10 cellular contexts compared by ENCODE assay signal in the genomic region with DNA sequence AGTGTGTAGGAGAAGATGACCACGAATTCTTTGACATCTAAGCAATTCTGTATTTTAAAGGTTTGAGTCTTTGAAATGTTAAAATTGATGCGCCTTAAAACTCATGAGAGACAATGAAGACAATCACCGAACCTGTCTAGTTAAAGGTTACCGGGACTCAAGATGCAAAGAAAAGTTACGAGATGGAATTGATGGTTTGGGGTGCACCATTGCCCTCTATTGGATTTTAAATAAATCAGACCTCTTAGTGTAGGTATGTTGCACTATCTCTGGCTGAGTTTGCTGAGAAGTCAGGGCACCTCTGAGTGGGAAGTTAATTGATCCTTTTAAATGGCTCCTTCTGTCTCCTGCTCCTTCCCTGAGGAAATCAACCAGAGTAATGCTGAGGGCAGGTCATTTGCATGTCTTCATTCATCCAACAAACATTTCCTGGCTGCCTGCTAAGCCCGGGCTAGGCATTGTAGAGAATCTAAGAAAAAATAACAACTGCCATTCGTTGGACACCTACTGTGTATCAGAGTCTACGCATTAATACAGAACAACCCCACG. TPM values are rescaled to one million over a fixed set of nuclear protein-coding genes. Genes with fewer than 3 reads are reported as not detected.
A peak's percentile ranks its signal among the peaks of the same experiment; 100 is the strongest.
DNase-seq lines count a peak whose midpoint lies in the region; ATAC-seq and TF ChIP-seq lines count a peak whose summit lies in the region.
"Had no signal": no experiment of that assay in that cellular context is flagged by ENCODE, and none has a peak within 500 bp of the region (broad histone marks: within the 10 kb centered on the region; RNA-seq: fewer than 3 reads in every experiment).

No MANE protein-coding gene starts in this region.

- CTCF ChIA-PET in CD8-positive, alpha-beta T cell (lab: Charles Lee) = interaction anchor here (1.4 to 4.6 kb wide), 5 partner anchors 15 to 84 kb away, joined by 4 to 50 read pairs (median 22); a partner anchor contains a TSS

- no peaks in the 10 kb centered on the region for H3K36me3 ChIP-seq in CD8-positive, alpha-beta T cell (ENCODE audit: insufficient read depth, low read length)
- H3K36me3 ChIP-seq in right lobe of liver = no peaks in the 10 kb centered on the region
- H3K36me3 ChIP-seq: ascending aorta, right atrium auricular region had no signal

- H3K9me3 ChIP-seq in CD8-positive, alpha-beta T cell (ENCODE audit: low read length) = no peaks in the 10 kb centered on the region
- H3K9me3 ChIP-seq in right lobe of liver = no peaks in the 10 kb centered on the region
- H3K9me3 ChIP-seq: ascending aorta, right atrium auricular region had no signal

- peak overlapping the region; percentile 22 for H3K27ac ChIP-seq in CD8-positive, alpha-beta T cell (ENCODE audit: low read depth, low read length)
- no peak overlapping the region for H3K27ac ChIP-seq in right lobe of liver
- H3K27ac ChIP-seq: ascending aorta, right atrium auricular region had no signal

- TF ChIP-seq POLR2A in NB4 (IDR thresholded peaks at IDR 0.05; ENCODE audit: extremely low read depth, insufficient read length) (no peak), right lobe of liver (IDR thresholded peaks at IDR 0.05) (no peak)

- H3K27me3 Mint-ChIP-seq in CD8-positive, alpha-beta T cell (ENCODE audit: low read depth) = no peaks in the 10 kb centered on the region

- H3K36me3 Mint-ChIP-seq in CD8-positive, alpha-beta T cell = peaks cover 38% of the 10 kb centered on the region

- peaks cover 98% of the 10 kb centered on the region for H3K4me1 ChIP-seq in CD8-positive, alpha-beta T cell (ENCODE audit: insufficient read depth, low read length)
- H3K4me1 ChIP-seq in right lobe of liver = no peaks in the 10 kb centered on the region
- H3K4me1 ChIP-seq: ascending aorta, right atrium auricular region had no signal

- no peak overlapping the region for H3K27ac Mint-ChIP-seq in CD8-positive, alpha-beta T cell

- intact Hi-C loops in CD8-positive, alpha-beta T cell (cut with DNase I, micrococcal nuclease) = loop anchor here (1.0 to 2.0 kb wide), 5 partner anchors 40 to 406 kb away; a partner anchor contains a TSS
- intact Hi-C loops in right lobe of liver (cut with DNase I) = no loop called here

- WGBS in right lobe of liver (ENCODE audit: insufficient coverage, low coverage, low lambda C conversion rate, missing lambda C conversion rate) = 68% methylated on average over 9 of the region's 9 CpGs

- H3K4me3 Mint-ChIP-seq in CD8-positive, alpha-beta T cell = peak overlapping the region; percentile 56

- POLR2A ChIA-PET in CD8-positive, alpha-beta T cell (lab: Charles Lee) = interaction anchor here (1.4 to 2.4 kb wide), 2 partner anchors 25 to 44 kb away, joined by 3 to 7 read pairs; no protein-coding TSS in a partner anchor

- H3K4me3 ChIP-seq in CD8-positive, alpha-beta T cell (ENCODE audit: low read depth, low read length) = peak overlapping the region; percentile 40
- H3K4me3 ChIP-seq in NB4 (ENCODE audit: low read depth, low read length) (no peak overlapping the region), epithelial cell of proximal tubule (ENCODE audit: low read depth, low read length) (no peak overlapping the region), right lobe of liver (no peak overlapping the region)
- H3K4me3 ChIP-seq: ascending aorta, right atrium auricular region had no signal

- DNase-seq in CD8-positive, alpha-beta T cell = no peak
- peak; percentile 6 for DNase-seq in NB4 (ENCODE audit: low read depth)
- no peak for DNase-seq in epithelial cell of proximal tubule (ENCODE audit: low read depth)
- DNase-seq in right lobe of liver = no peak

- ATAC-seq in CD8-positive, alpha-beta T cell = peak; percentile 49
- no peak for ATAC-seq in HG03520 (IDR thresholded peaks at IDR 0.05; ENCODE audit: unreplicated experiment)
- ATAC-seq in HG02938 (IDR thresholded peaks at IDR 0.05; ENCODE audit: unreplicated experiment) = no peak
- no peak for ATAC-seq in right lobe of liver

- peaks cover 92% of the 10 kb centered on the region for H3K4me1 Mint-ChIP-seq in CD8-positive, alpha-beta T cell (ENCODE audit: low read depth)

- peak; percentile 62 for TF ChIP-seq CTCF in CD8-positive, alpha-beta T cell (IDR thresholded peaks at IDR 0.05)
- TF ChIP-seq CTCF in NB4 (IDR thresholded peaks at IDR 0.05; ENCODE audit: low read depth, low read length) (no peak), epithelial cell of proximal tubule (conservative IDR thresholded peaks at IDR 0.05; ENCODE audit: low read depth, low read length) (peak; percentile 3), right lobe of liver (IDR thresholded peaks at IDR 0.05) (no peak)

- H3K9me3 Mint-ChIP-seq in CD8-positive, alpha-beta T cell = no peaks in the 10 kb centered on the region

- no peaks in the 10 kb centered on the region for H3K27me3 ChIP-seq in CD8-positive, alpha-beta T cell (ENCODE audit: insufficient read depth, low read length)
- no peaks in the 10 kb centered on the region for H3K27me3 ChIP-seq in right lobe of liver
- H3K27me3 ChIP-seq: ascending aorta, right atrium auricular region had no signal

RNA-seq across cellular contexts. Expression of a gene that starts 19.4 kb away (rescaled TPM):
- total RNA-seq in CD8-positive, alpha-beta T cell = 10 to 100 TPM in 1 of 2 experiments, 1 to 10 TPM in 1; 9.0 to 12.0 TPM
- not detected in 2 replicates for total RNA-seq in epithelial cell of proximal tubule
- total RNA-seq in right lobe of liver = under 1 TPM in 1 of 6 experiments, not detected in 5; 0.20 TPM
- total RNA-seq: ascending aorta, fibroblast of lung, right atrium auricular region had no signal

RNA-seq across cellular contexts. Expression of a gene that starts 39.9 kb away (rescaled TPM):
- 100 to 1,000 TPM; 105 TPM for total RNA-seq in CD8-positive, alpha-beta T cell
- total RNA-seq in epithelial cell of proximal tubule = 0.14 TPM in 1 of 2 replicates, not detected in the other
- 1 to 10 TPM in 1 of 6 experiments, under 1 TPM in 5; 0.46 to 1.7 (median 0.74) TPM for total RNA-seq in right lobe of liver
- total RNA-seq: ascending aorta, fibroblast of lung had no signal

RNA-seq across cellular contexts. Expression of a gene that starts 47.3 kb away (rescaled TPM):
- not detected for total RNA-seq in CD8-positive, alpha-beta T cell
- total RNA-seq in epithelial cell of proximal tubule = not detected in 2 replicates
- total RNA-seq in right lobe of liver = not detected
- total RNA-seq: fibroblast of lung, liver, right atrium auricular region had no signal

RNA-seq across cellular contexts. Expression of a gene that starts 53.9 kb away (rescaled TPM):
- 10 to 100 TPM; 17.6 to 23.5 TPM for total RNA-seq in CD8-positive, alpha-beta T cell
- total RNA-seq in epithelial cell of proximal tubule = 3.3 and 3.5 TPM in 2 replicates
- 1 to 10 TPM; 1.1 to 4.5 (median 1.6) TPM for total RNA-seq in right lobe of liver
- total RNA-seq: ascending aorta, fibroblast of lung had no signal

Comparison
In these comparisons a context has a peak if more than half of its experiments do, and no peak if none do; other contexts are left out.
1. CTCF ChIP-seq: peak in CD8-positive, alpha-beta T cell (single experiment) and epithelial cell of proximal tubule (single experiment); none in NB4 (single experiment) and right lobe of liver (0 of 4).
2. RNA of a gene that starts 39.9 kb away (total RNA-seq): 105 TPM in CD8-positive, alpha-beta T cell; 0.46 to 1.7 TPM in right lobe of liver and 0.14 TPM in epithelial cell of proximal tubule; every median in the first group is over 10 times any median in the second.
3. intact Hi-C loops: an anchor here in CD8-positive, alpha-beta T cell (1.0 to 2.0 kb wide); none called in right lobe of liver.